Comparison of ENCODE assay signal across 22 cellular contexts in genomic region chr10:35059486-35059885, GRCh38.
"Had no signal": no experiment of that assay in that cellular context is flagged by ENCODE, and none has a peak within 500 bp of the region (broad histone marks: within the 10 kb centered on the region; RNA-seq: fewer than 3 reads in every experiment).

No MANE protein-coding gene starts in this region.

- ATAC-seq: activated T-helper 17 cell treated with anti-CD3 and anti-CD28 coated beads, Interleukin-2, amount 50 U/mL, for 72 hours; gastroesophageal sphincter; heart left ventricle; naive thymus-derived CD8-positive, alpha-beta T cell; pancreas; right lobe of liver; stimulated activated memory B cell treated with anti-CD40 and anti-IgM and Interleukin-4, amounts not matched to agents 10 μg/mL and 1 μg/mL and 100 μg/mL, for 72 hours had no signal

- H3K36me3 ChIP-seq: colonic mucosa had no signal

- H3K4me1 Mint-ChIP-seq: activated T-helper 17 cell treated with anti-CD3 and anti-CD28 coated beads, Interleukin-2, amount 50 U/mL, for 72 hours; brain had no signal

- DNase-seq: activated CD4-positive, alpha-beta memory T cell treated with anti-CD3 and anti-CD28 coated beads for 36 hours; activated CD4-positive, alpha-beta T cell treated with anti-CD3 and anti-CD28 coated beads for 4 hours; activated naive CD4-positive, alpha-beta T cell; activated naive CD8-positive, alpha-beta T cell treated with anti-CD3 and anti-CD28 coated beads for 36 hours; caudate nucleus; colonic mucosa; erythroblast; heart left ventricle; kidney glomerular epithelial cell; left ventricle myocardium inferior; naive thymus-derived CD8-positive, alpha-beta T cell; pancreas; right lobe of liver; stimulated activated CD4-positive, alpha-beta T cell treated with anti-CD3 and anti-CD28 coated beads, Interleukin-4, amount 100 ng/mL, for 24 hours; T-helper 2 cell; thyroid gland had no signal

- H3K27me3 Mint-ChIP-seq: activated CD4-positive, alpha-beta memory T cell treated with anti-CD3 and anti-CD28 coated beads for 36 hours; activated naive CD8-positive, alpha-beta T cell treated with anti-CD3 and anti-CD28 coated beads for 36 hours; activated T-helper 17 cell treated with anti-CD3 and anti-CD28 coated beads, Interleukin-2, amount 50 U/mL, for 72 hours; brain; naive thymus-derived CD8-positive, alpha-beta T cell; stimulated activated memory B cell treated with anti-CD40 and anti-IgM and Interleukin-4, amounts not matched to agents 10 μg/mL and 1 μg/mL and 100 μg/mL, for 72 hours had no signal

- H3K27ac ChIP-seq: colonic mucosa, gastroesophageal sphincter, heart left ventricle, left ventricle myocardium inferior, neutrophil, pancreas, right lobe of liver, thyroid gland had no signal

- H3K27me3 ChIP-seq: colonic mucosa, gastroesophageal sphincter, heart left ventricle, neutrophil, pancreas, right lobe of liver, thyroid gland had no signal

- FAIRE-seq: pancreas, TTC549 had no signal

- H3K27ac Mint-ChIP-seq: activated CD4-positive, alpha-beta memory T cell treated with anti-CD3 and anti-CD28 coated beads for 36 hours; activated naive CD8-positive, alpha-beta T cell treated with anti-CD3 and anti-CD28 coated beads for 36 hours; activated T-helper 17 cell treated with anti-CD3 and anti-CD28 coated beads, Interleukin-2, amount 50 U/mL, for 72 hours; brain had no signal

- H3K9me3 Mint-ChIP-seq: activated CD4-positive, alpha-beta memory T cell treated with anti-CD3 and anti-CD28 coated beads for 36 hours; activated naive CD8-positive, alpha-beta T cell treated with anti-CD3 and anti-CD28 coated beads for 36 hours; activated T-helper 17 cell treated with anti-CD3 and anti-CD28 coated beads, Interleukin-2, amount 50 U/mL, for 72 hours; brain; naive thymus-derived CD8-positive, alpha-beta T cell; stimulated activated memory B cell treated with anti-CD40 and anti-IgM and Interleukin-4, amounts not matched to agents 10 μg/mL and 1 μg/mL and 100 μg/mL, for 72 hours had no signal

- H3K9me3 ChIP-seq: colonic mucosa, gastroesophageal sphincter, heart left ventricle, left ventricle myocardium inferior, neutrophil, pancreas, right lobe of liver, thyroid gland had no signal

- H3K4me3 Mint-ChIP-seq: activated CD4-positive, alpha-beta memory T cell treated with anti-CD3 and anti-CD28 coated beads for 36 hours; activated naive CD8-positive, alpha-beta T cell treated with anti-CD3 and anti-CD28 coated beads for 36 hours; activated T-helper 17 cell treated with anti-CD3 and anti-CD28 coated beads, Interleukin-2, amount 50 U/mL, for 72 hours; brain; naive thymus-derived CD8-positive, alpha-beta T cell; stimulated activated memory B cell treated with anti-CD40 and anti-IgM and Interleukin-4, amounts not matched to agents 10 μg/mL and 1 μg/mL and 100 μg/mL, for 72 hours had no signal

- H3K4me1 ChIP-seq: colonic mucosa, gastroesophageal sphincter, left ventricle myocardium inferior, pancreas, right lobe of liver, thyroid gland had no signal

- H3K4me3 ChIP-seq: colonic mucosa, gastroesophageal sphincter, heart left ventricle, left ventricle myocardium inferior, pancreas, right lobe of liver, thyroid gland had no signal
